ENCODE assay signal across 12 cellular contexts in genomic region chr10:97328646-97329453, GRCh38. TPM values are rescaled to one million over a fixed set of nuclear protein-coding genes. Genes with fewer than 3 reads are reported as not detected.
DNase-seq lines count a peak whose midpoint lies in the region; ATAC-seq and TF ChIP-seq lines count a peak whose summit lies in the region.
"Had no signal": no experiment of that assay in that cellular context is flagged by ENCODE, and none has a peak within 500 bp of the region (broad histone marks: within the 10 kb centered on the region; RNA-seq: fewer than 3 reads in every experiment).

No MANE protein-coding gene starts in this region.

- H3K9ac ChIP-seq in SK-N-SH: no peak overlapping the region

- peaks cover 0 to 18% of the 10 kb centered on the region in 2 experiments; a peak in 1 of 4 replicates for H3K4me1 ChIP-seq in SK-N-SH (ENCODE audit: control insufficient read depth in 1 of 2, insufficient read depth in 2 of 2, low read depth in 1 of 2, low read length in 1 of 2)

- DNase-seq in activated naive CD4-positive, alpha-beta T cell treated with anti-CD3 and anti-CD28 coated beads, Interleukin-2, amount 50 U/mL, for 16 hours: no peak
- DNase-seq in SK-N-SH: no peak
- DNase-seq in immature natural killer cell: no peak
- DNase-seq in type B pancreatic cell (ENCODE audit: extremely low spot score, unreplicated experiment): no peak
- DNase-seq in anterior cingulate cortex (lab: John Stamatoyannopoulos, UW): no peak
- DNase-seq in nucleus accumbens (lab: John Stamatoyannopoulos, UW): no peak
- DNase-seq: BE2C, hippocampal formation, MG63 had no signal

- no peaks in the 10 kb centered on the region for H3K27me3 Mint-ChIP-seq in activated naive CD4-positive, alpha-beta T cell treated with anti-CD3 and anti-CD28 coated beads, Interleukin-2, amount 50 U/mL, for 24 hours
- peaks cover 3 to 8% (median 7%) of the 10 kb centered on the region in 3 donors for H3K27me3 Mint-ChIP-seq in immature natural killer cell (ENCODE audit: low read depth in 3 of 3)
- peaks cover 6% of the 10 kb centered on the region for H3K27me3 Mint-ChIP-seq in type B pancreatic cell

- H3K9me2 ChIP-seq in SK-N-SH: no peaks in the 10 kb centered on the region

- H3K4me2 ChIP-seq in SK-N-SH: no peak overlapping the region

- H3K9me3 ChIP-seq in SK-N-SH: no peaks in the 10 kb centered on the region
- H3K9me3 ChIP-seq: BE2C, MG63, right atrium auricular region had no signal

- H3K79me2 ChIP-seq in SK-N-SH (ENCODE audit: insufficient read depth): no peaks in the 10 kb centered on the region; the same call in 1 of the 2 replicates

- no peaks in the 10 kb centered on the region for H3K36me3 ChIP-seq in SK-N-SH (replicated peaks in 1 of 2; ENCODE audit: control insufficient read depth in 1 of 2, insufficient read depth in 2 of 2, low read length in 1 of 2)
- H3K36me3 ChIP-seq: BE2C had no signal

- H4K20me1 ChIP-seq in SK-N-SH (ENCODE audit: insufficient read depth): peaks cover 7% of the 10 kb centered on the region; the same call in 1 of the 2 replicates

- 80% methylated on average over 3 of the region's 3 CpGs for WGBS in SK-N-SH (ENCODE audit: low lambda C conversion rate)

- no peak overlapping the region for H3K27ac ChIP-seq in SK-N-SH (ENCODE audit: low read depth in 2 of 2, low read length in 1 of 2)
- H3K27ac ChIP-seq: right atrium auricular region had no signal

- TF ChIP-seq RAD21 in SK-N-SH (IDR thresholded peaks at IDR 0.05; ENCODE audit: low read length): no peak

- no peaks in the 10 kb centered on the region for H3K9me3 Mint-ChIP-seq in activated naive CD4-positive, alpha-beta T cell treated with anti-CD3 and anti-CD28 coated beads, Interleukin-2, amount 50 U/mL, for 24 hours
- H3K9me3 Mint-ChIP-seq in immature natural killer cell: no peaks in the 10 kb centered on the region
- no peaks in the 10 kb centered on the region for H3K9me3 Mint-ChIP-seq in type B pancreatic cell

- H3F3A ChIP-seq in SK-N-SH (replicated peaks; ENCODE audit: insufficient read depth): no peaks in the 10 kb centered on the region

- no peak overlapping the region for H3K4me3 Mint-ChIP-seq in activated naive CD4-positive, alpha-beta T cell treated with anti-CD3 and anti-CD28 coated beads, Interleukin-2, amount 50 U/mL, for 24 hours
- H3K4me3 Mint-ChIP-seq in immature natural killer cell (no peak overlapping the region), type B pancreatic cell (peak overlapping the region; percentile 77)

- H3K27me3 ChIP-seq in SK-N-SH (ENCODE audit: insufficient read depth): no peaks in the 10 kb centered on the region
- H3K27me3 ChIP-seq: BE2C, MG63, right atrium auricular region had no signal

- peak overlapping the region; percentile 38 for H3K27ac Mint-ChIP-seq in activated naive CD4-positive, alpha-beta T cell treated with anti-CD3 and anti-CD28 coated beads, Interleukin-2, amount 50 U/mL, for 24 hours
- peak overlapping the region in 4 of 6 donors; percentile 10 to 77 (median 56) for H3K27ac Mint-ChIP-seq in immature natural killer cell
- peak overlapping the region; percentile 93 for H3K27ac Mint-ChIP-seq in type B pancreatic cell

- CTCF ChIA-PET in SK-N-SH (lab: Yijun Ruan, JAX): interaction anchor here (1.0 to 1.5 kb wide), 3 partner anchors 9 to 72 kb away, joined by 4 to 6 read pairs (median 5); partner anchors contain the start of gene RRP12

- TF ChIP-seq CTCF in SK-N-SH (IDR thresholded peaks at IDR 0.05) (no peak), type B pancreatic cell (conservative IDR thresholded peaks at IDR 0.05) (no peak)

- H2AFZ ChIP-seq in SK-N-SH (ENCODE audit: low read depth): no peak overlapping the region

- ATAC-seq in HG02973 (IDR thresholded peaks at IDR 0.05; ENCODE audit: unreplicated experiment): no peak

- peaks cover 75% of the 10 kb centered on the region for H3K4me1 Mint-ChIP-seq in activated naive CD4-positive, alpha-beta T cell treated with anti-CD3 and anti-CD28 coated beads, Interleukin-2, amount 50 U/mL, for 24 hours
- H3K4me1 Mint-ChIP-seq in immature natural killer cell (peaks cover 64 to 80% of the 10 kb centered on the region in 2 donors), type B pancreatic cell (ENCODE audit: unreplicated experiment) (peaks cover 48% of the 10 kb centered on the region)

- peaks cover 15% of the 10 kb centered on the region for H3K36me3 Mint-ChIP-seq in activated naive CD4-positive, alpha-beta T cell treated with anti-CD3 and anti-CD28 coated beads, Interleukin-2, amount 50 U/mL, for 24 hours
- H3K36me3 Mint-ChIP-seq in immature natural killer cell: peaks cover 0 to 6% (median 5%) of the 10 kb centered on the region in 3 donors
- H3K36me3 Mint-ChIP-seq in type B pancreatic cell: peaks cover 21% of the 10 kb centered on the region

- no peak for TF ChIP-seq EP300 in SK-N-SH (IDR thresholded peaks at IDR 0.05; ENCODE audit: borderline replicate concordance in 1 of 2, low read depth in 1 of 2, low read length in 1 of 2)

- POLR2A ChIA-PET in SK-N-SH (lab: Yijun Ruan, JAX): no interaction called here

- no peak overlapping the region for H3K4me3 ChIP-seq in SK-N-SH (ENCODE audit: low read depth in 2 of 2, low read length in 1 of 2)
- H3K4me3 ChIP-seq: MG63, right atrium auricular region had no signal

TF ChIP-seq in SK-N-SH, 30 proteins besides CTCF, POLR2A, EP300 and RAD21:
- TF ChIP-seq IRF3 (IDR thresholded peaks at IDR 0.05; ENCODE audit: low read depth, low read length) (no peak), FOSL2 (IDR thresholded peaks at IDR 0.05; ENCODE audit: borderline replicate concordance, low read depth) (peak; percentile 5; the same call in 1 of the 2 replicates)
TF ChIP-seq in SK-N-SH: peak in this region for 1.

RNA-seq across cellular contexts. Expression of gene FRAT2, which starts 5.7 kb away (rescaled TPM):
- polyA plus RNA-seq in SK-N-SH (2012; rRNA removed) (2.3 and 2.4 TPM in 2 replicates), immature natural killer cell (10 to 100 TPM; 11.5 to 22.5 (median 15.9) TPM)
- 2.5 and 2.9 TPM in 2 replicates for polyA plus RNA-seq in SK-N-SH (2012; cell fraction: cytosol; rRNA removed)
- polyA plus RNA-seq in SK-N-SH (2012; cell fraction: nucleus; rRNA removed): 1.4 and 1.7 TPM in 2 replicates
- 23.1 and 36.4 TPM in 2 replicates for total RNA-seq in type B pancreatic cell (ENCODE audit: low replicate concordance)

RNA-seq across cellular contexts. Expression of gene FRAT1, which starts 9.8 kb away (rescaled TPM):
- polyA plus RNA-seq in SK-N-SH (2012; rRNA removed) (1.3 and 1.8 TPM in 2 replicates), immature natural killer cell (10 to 100 TPM in 1 of 3 donors, 1 to 10 TPM in 2; 8.0 to 15.2 (median 8.1) TPM)
- polyA plus RNA-seq in SK-N-SH (2012; cell fraction: cytosol; rRNA removed): 1.4 and 1.5 TPM in 2 replicates
- 0.89 and 1.2 TPM in 2 replicates for polyA plus RNA-seq in SK-N-SH (2012; cell fraction: nucleus; rRNA removed)
- 4.7 and 6.1 TPM in 2 replicates for total RNA-seq in type B pancreatic cell (ENCODE audit: low replicate concordance)

RNA-seq across cellular contexts. Expression of gene ARHGAP19, which starts 36.4 kb away (rescaled TPM):
- polyA plus RNA-seq in SK-N-SH (2012; rRNA removed) (3.8 and 4.5 TPM in 2 replicates), immature natural killer cell (1 to 10 TPM; 4.9 to 8.2 (median 6.7) TPM)
- polyA plus RNA-seq in SK-N-SH (2012; cell fraction: cytosol; rRNA removed): 5.0 and 5.1 TPM in 2 replicates
- polyA plus RNA-seq in SK-N-SH (2012; cell fraction: nucleus; rRNA removed): 7.0 and 8.5 TPM in 2 replicates
- 7.3 and 19.8 TPM in 2 replicates for total RNA-seq in type B pancreatic cell (ENCODE audit: low replicate concordance)

Comparison
In these comparisons a context has a peak if more than half of its experiments do, and no peak if none do; other contexts are left out.
1. H3K27ac Mint-ChIP-seq: peak in every context shown above with its lines; median percentile 93 in type B pancreatic cell; 56 in immature natural killer cell; 38 in activated naive CD4-positive, alpha-beta T cell treated with anti-CD3 and anti-CD28 coated beads, Interleukin-2, amount 50 U/mL, for 24 hours.